Comparison of ENCODE assay signal across 1 cellular context in genomic region chr20:36050436-36051317, GRCh38.
A peak's percentile ranks its signal among the peaks of the same experiment; 100 is the strongest.
TF ChIP-seq lines count a peak whose summit lies in the region.

No MANE protein-coding gene starts in this region.

TF ChIP-seq in HepG2, 621 proteins besides CTCF, POLR2A, EP300 and RAD21 (continued from another document and continues in another):
- peak; percentile 61; the same call in 1 of the 2 replicates for TF ChIP-seq ZNF296 (CRISPR knock-in tag; conservative IDR thresholded peaks at IDR 0.05)
- TF ChIP-seq ZNF513 (CRISPR knock-in tag; conservative IDR thresholded peaks at IDR 0.05): no peak
- no peak for TF ChIP-seq SATB2 (CRISPR knock-in tag; IDR thresholded peaks at IDR 0.05)
- TF ChIP-seq ATF4 (CRISPR knock-in tag; IDR thresholded peaks at IDR 0.05): peak in 1 of 2 experiments; percentile 88; a peak in 2 of 4 replicates
- peak; percentile 67 for TF ChIP-seq AGO1 (IDR thresholded peaks at IDR 0.05; ENCODE audit: low read depth, low read length, poor library complexity, severe bottlenecking)
- TF ChIP-seq ETS1 (CRISPR knock-in tag; IDR thresholded peaks at IDR 0.05): no peak
- TF ChIP-seq KLF9 (CRISPR knock-in tag; IDR thresholded peaks at IDR 0.05; ENCODE audit: low read depth): 0 out of 2 replicates have a peak, but pooled peaks have one; percentile 9
- peak; percentile 83 for TF ChIP-seq ZNF724P (CRISPR knock-in tag; IDR thresholded peaks at IDR 0.05; ENCODE audit: borderline replicate concordance)
- TF ChIP-seq ZNF234 (CRISPR knock-in tag; conservative IDR thresholded peaks at IDR 0.05): no peak; the same call in none of the 2 replicates
- TF ChIP-seq NAIF1 (CRISPR knock-in tag; IDR thresholded peaks at IDR 0.05; ENCODE audit: borderline replicate concordance): peak; percentile 94
- TF ChIP-seq ZNF343 (CRISPR knock-in tag; IDR thresholded peaks at IDR 0.05): peak; percentile 96
- TF ChIP-seq HOMEZ (CRISPR knock-in tag; IDR thresholded peaks at IDR 0.05; ENCODE audit: low read depth): no peak
- TF ChIP-seq NFYB (CRISPR knock-in tag; IDR thresholded peaks at IDR 0.05): peak; percentile 50; the same call in 1 of the 2 replicates
- no peak for TF ChIP-seq CENPBD1 (CRISPR knock-in tag; IDR thresholded peaks at IDR 0.05; ENCODE audit: borderline replicate concordance, low read depth)
- peak; percentile 79 for TF ChIP-seq KDM5B (CRISPR knock-in tag; IDR thresholded peaks at IDR 0.05; ENCODE audit: borderline replicate concordance)
- no peak; the same call in 1 of the 2 replicates for TF ChIP-seq NPAS2 (CRISPR knock-in tag; IDR thresholded peaks at IDR 0.05; ENCODE audit: borderline replicate concordance)
- TF ChIP-seq ZNF24 (IDR thresholded peaks at IDR 0.05): peak; percentile 49; the same call in 1 of the 2 replicates
- no peak for TF ChIP-seq REXO4 (CRISPR knock-in tag; IDR thresholded peaks at IDR 0.05; ENCODE audit: borderline replicate concordance)
- TF ChIP-seq REST (IDR thresholded peaks at IDR 0.05; ENCODE audit: borderline replicate concordance in 1 of 2, low read depth in 1 of 2, low read length in 2 of 2): no peak; a peak in 1 of 4 replicates
- 0 out of 2 replicates have a peak, but pooled peaks have one; percentile 19 for TF ChIP-seq RELA (CRISPR knock-in tag; IDR thresholded peaks at IDR 0.05)
- no peak for TF ChIP-seq SRSF9 (IDR thresholded peaks at IDR 0.05; ENCODE audit: borderline replicate concordance, insufficient read depth, low read depth, low read length, poor library complexity, severe bottlenecking)
- peak; percentile 93; the same call in 1 of the 2 replicates for TF ChIP-seq FOXK1 (CRISPR knock-in tag; IDR thresholded peaks at IDR 0.05; ENCODE audit: borderline replicate concordance, low read depth)
- TF ChIP-seq ZNF777 (CRISPR knock-in tag; IDR thresholded peaks at IDR 0.05): no peak
- peak; percentile 93 for TF ChIP-seq ZNF883 (CRISPR knock-in tag; IDR thresholded peaks at IDR 0.05; ENCODE audit: not compliant biosample characterization)
- TF ChIP-seq FOXP1 (IDR thresholded peaks at IDR 0.05): no peak
- peak; percentile 44; the same call in 1 of the 2 replicates for TF ChIP-seq FOXP1 (CRISPR knock-in tag; IDR thresholded peaks at IDR 0.05)
- no peak for TF ChIP-seq RCOR2 (CRISPR knock-in tag; IDR thresholded peaks at IDR 0.05)
- TF ChIP-seq TFDP1 (CRISPR knock-in tag; IDR thresholded peaks at IDR 0.05; ENCODE audit: borderline replicate concordance): peak; percentile 60
- TF ChIP-seq ZNF615 (CRISPR knock-in tag; IDR thresholded peaks at IDR 0.05; ENCODE audit: borderline replicate concordance): peak; percentile 98; the same call in 1 of the 2 replicates
- no peak for TF ChIP-seq ZBED4 (CRISPR knock-in tag; IDR thresholded peaks at IDR 0.05; ENCODE audit: borderline replicate concordance)
- peak; percentile 65; the same call in 1 of the 2 replicates for TF ChIP-seq ZNF776 (CRISPR knock-in tag; IDR thresholded peaks at IDR 0.05)
- peak; percentile 97; the same call in 1 of the 2 replicates for TF ChIP-seq ZSCAN30 (CRISPR knock-in tag; IDR thresholded peaks at IDR 0.05)
- TF ChIP-seq ZNF580 (CRISPR knock-in tag; IDR thresholded peaks at IDR 0.05; ENCODE audit: borderline replicate concordance, low read depth): peak; percentile 98
- no peak; the same call in none of the 2 replicates for TF ChIP-seq SALL1 (CRISPR knock-in tag; IDR thresholded peaks at IDR 0.05)
- TF ChIP-seq ZFP1 (CRISPR knock-in tag; IDR thresholded peaks at IDR 0.05): peak; percentile 83
- TF ChIP-seq NFATC3 (CRISPR knock-in tag; IDR thresholded peaks at IDR 0.05): 0 out of 2 replicates have a peak, but pooled peaks have one; percentile 43
- TF ChIP-seq ZNF598 (CRISPR knock-in tag; IDR thresholded peaks at IDR 0.05; ENCODE audit: borderline replicate concordance): peak; percentile 98
- TF ChIP-seq TRAFD1 (CRISPR knock-in tag; IDR thresholded peaks at IDR 0.05; ENCODE audit: borderline replicate concordance): peak; percentile 92
- peak; percentile 63; the same call in 1 of the 2 replicates for TF ChIP-seq ZNF468 (CRISPR knock-in tag; IDR thresholded peaks at IDR 0.05)
- peak; percentile 67; the same call in 1 of the 2 replicates for TF ChIP-seq DPF2 (CRISPR knock-in tag; IDR thresholded peaks at IDR 0.05; ENCODE audit: borderline replicate concordance, low read depth)
- TF ChIP-seq ZNF713 (CRISPR knock-in tag; IDR thresholded peaks at IDR 0.05): no peak
- TF ChIP-seq POLR2AphosphoS5 (IDR thresholded peaks at IDR 0.05; ENCODE audit: low read depth, low read length): peak; percentile 99
- TF ChIP-seq ESRRA (CRISPR knock-in tag; IDR thresholded peaks at IDR 0.05; ENCODE audit: low read depth): peak; percentile 89
- peak; percentile 88; the same call in 1 of the 2 replicates for TF ChIP-seq JDP2 (CRISPR knock-in tag; IDR thresholded peaks at IDR 0.05; ENCODE audit: borderline replicate concordance)
